In genomic region chr3:186705882-186706780, GRCh38 we compare ENCODE assay signal across 8 cellular contexts. TPM values are rescaled to one million over a fixed set of nuclear protein-coding genes. Genes with fewer than 3 reads are reported as not detected.
DNase-seq lines count a peak whose midpoint lies in the region; ATAC-seq lines count a peak whose summit lies in the region.

No MANE protein-coding gene starts in this region.

- H3K36me3 Mint-ChIP-seq in activated CD4-positive, alpha-beta T cell treated with anti-CD3 and anti-CD28 coated beads, Interleukin-2, amount 10 ng/mL, durations not matched to agents 24 days and 14 days (ENCODE audit: low read depth): no peaks in the 10 kb centered on the region

- intact Hi-C loops in activated CD4-positive, alpha-beta T cell treated with anti-CD3 and anti-CD28 coated beads, Interleukin-2, amount 10 ng/mL, durations not matched to agents 24 days and 14 days (cut with micrococcal nuclease): no loop called here

- ATAC-seq in HG03432 (IDR thresholded peaks at IDR 0.05; ENCODE audit: unreplicated experiment) (peak; percentile 89), HG02970 (IDR thresholded peaks at IDR 0.05; ENCODE audit: low FRiP score, unreplicated experiment) (no peak)

- peaks cover 11% of the 10 kb centered on the region for H3K4me1 Mint-ChIP-seq in activated CD4-positive, alpha-beta T cell treated with anti-CD3 and anti-CD28 coated beads, Interleukin-2, amount 10 ng/mL, durations not matched to agents 24 days and 14 days

- H3K9me3 Mint-ChIP-seq in activated CD4-positive, alpha-beta T cell treated with anti-CD3 and anti-CD28 coated beads, Interleukin-2, amount 10 ng/mL, durations not matched to agents 24 days and 14 days: no peaks in the 10 kb centered on the region

- H3K27ac Mint-ChIP-seq in activated CD4-positive, alpha-beta T cell treated with anti-CD3 and anti-CD28 coated beads, Interleukin-2, amount 10 ng/mL, durations not matched to agents 24 days and 14 days: no peak overlapping the region

- H3K27me3 Mint-ChIP-seq in activated CD4-positive, alpha-beta T cell treated with anti-CD3 and anti-CD28 coated beads, Interleukin-2, amount 10 ng/mL, durations not matched to agents 24 days and 14 days: peaks cover 48% of the 10 kb centered on the region

- no peak overlapping the region for H3K4me3 Mint-ChIP-seq in activated CD4-positive, alpha-beta T cell treated with anti-CD3 and anti-CD28 coated beads, Interleukin-2, amount 10 ng/mL, durations not matched to agents 24 days and 14 days

- DNase-seq in activated CD4-positive, alpha-beta T cell treated with anti-CD3 and anti-CD28 coated beads, Interleukin-2, amount 10 ng/mL, durations not matched to agents 24 days and 14 days: peak; percentile 81
- DNase-seq in activated CD4-positive, alpha-beta T cell treated with anti-CD3 and anti-CD28 coated beads, Interleukin-2, amount 50 U/mL, for 4 hours: no peak
- peak; percentile 54 to 63 for DNase-seq in activated T-cell treated with anti-CD3 and anti-CD28 coated beads, Interleukin-2, amount 50 U/mL, for 48 hours
- DNase-seq in stimulated activated CD8-positive, alpha-beta memory T cell treated with anti-CD3 and anti-CD28 coated beads, Interleukin-4, amount 100 ng/mL, for 24 hours (ENCODE audit: low read depth): peak; percentile 22
- DNase-seq in NCI-H524 treated with DMSO at 0.1 percent for 48 hours (lab: John Stamatoyannopoulos, UW): no peak
- DNase-seq in NCI-H1930 (lab: John Stamatoyannopoulos, UW): no peak

RNA-seq across cellular contexts. Expression of gene KNG1, which starts 11.0 kb away (rescaled TPM):
- total RNA-seq in activated CD4-positive, alpha-beta T cell treated with anti-CD3 and anti-CD28 coated beads, Interleukin-2, amount 10 ng/mL, durations not matched to agents 24 days and 14 days: not detected in 2 replicates

RNA-seq across cellular contexts. Expression of gene HRG, which starts 40.3 kb away (rescaled TPM):
- total RNA-seq in activated CD4-positive, alpha-beta T cell treated with anti-CD3 and anti-CD28 coated beads, Interleukin-2, amount 10 ng/mL, durations not matched to agents 24 days and 14 days: not detected in 2 replicates

Comparison
In these comparisons a context has a peak if more than half of its experiments do, and no peak if none do; other contexts are left out.
1. DNase-seq: peak in activated CD4-positive, alpha-beta T cell treated with anti-CD3 and anti-CD28 coated beads, Interleukin-2, amount 10 ng/mL, durations not matched to agents 24 days and 14 days (single experiment), activated T-cell treated with anti-CD3 and anti-CD28 coated beads, Interleukin-2, amount 50 U/mL, for 48 hours (2 of 2) and stimulated activated CD8-positive, alpha-beta memory T cell treated with anti-CD3 and anti-CD28 coated beads, Interleukin-4, amount 100 ng/mL, for 24 hours (single experiment); none in activated CD4-positive, alpha-beta T cell treated with anti-CD3 and anti-CD28 coated beads, Interleukin-2, amount 50 U/mL, for 4 hours (0 of 2), NCI-H524 treated with DMSO at 0.1 percent for 48 hours (single experiment) and NCI-H1930 (0 of 2).